ENCODE assay signal across 1 cellular context in the genomic region with DNA sequence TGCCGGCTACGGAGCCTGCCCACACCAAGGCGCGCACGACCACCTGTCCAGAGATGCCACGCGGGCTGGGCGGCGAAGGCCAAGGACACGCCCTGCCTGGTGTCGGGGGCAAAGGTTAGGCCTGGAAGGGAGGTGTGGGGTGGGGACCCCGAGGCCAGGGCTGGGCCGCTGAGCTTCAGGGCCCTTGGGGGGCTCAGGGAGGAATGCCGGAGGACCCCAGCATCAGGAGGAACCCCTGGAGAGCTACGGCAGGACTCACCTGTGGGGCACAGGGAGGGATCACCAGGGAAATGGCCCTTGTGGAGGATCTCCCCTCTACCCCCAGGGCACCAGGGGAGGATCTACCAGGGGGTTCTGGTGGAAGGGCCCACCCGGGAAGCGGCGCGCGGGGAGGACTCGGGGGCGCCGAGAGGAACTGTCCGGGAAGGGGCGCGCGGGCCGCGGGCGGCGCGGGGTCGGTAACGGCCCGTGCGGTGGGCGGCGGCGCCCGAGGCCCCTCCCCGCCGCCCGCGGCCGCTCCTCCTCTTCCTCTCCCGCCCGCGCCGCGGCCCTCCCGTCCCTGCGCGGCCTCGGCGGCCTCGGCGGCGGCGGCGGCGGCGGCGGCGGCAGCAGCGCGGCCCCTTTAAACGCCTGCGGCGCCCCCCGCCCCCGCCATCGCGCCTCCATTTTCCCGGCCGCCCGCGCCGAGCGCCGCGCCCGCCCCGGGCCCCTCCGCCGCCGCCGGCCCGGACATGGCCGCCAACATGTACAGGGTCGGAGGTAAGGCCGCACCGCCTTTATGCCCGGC.
TF ChIP-seq lines count a peak whose summit lies in the region.

A gene (plus strand): TSS at position 523 of the 787 bp plus-strand sequence. CDS start 209 bp downstream, at position 732.

TF ChIP-seq in HepG2, 621 proteins besides CTCF, POLR2A, EP300 and RAD21 (continued from another document and continues in another):
- TF ChIP-seq, protein P1, sequence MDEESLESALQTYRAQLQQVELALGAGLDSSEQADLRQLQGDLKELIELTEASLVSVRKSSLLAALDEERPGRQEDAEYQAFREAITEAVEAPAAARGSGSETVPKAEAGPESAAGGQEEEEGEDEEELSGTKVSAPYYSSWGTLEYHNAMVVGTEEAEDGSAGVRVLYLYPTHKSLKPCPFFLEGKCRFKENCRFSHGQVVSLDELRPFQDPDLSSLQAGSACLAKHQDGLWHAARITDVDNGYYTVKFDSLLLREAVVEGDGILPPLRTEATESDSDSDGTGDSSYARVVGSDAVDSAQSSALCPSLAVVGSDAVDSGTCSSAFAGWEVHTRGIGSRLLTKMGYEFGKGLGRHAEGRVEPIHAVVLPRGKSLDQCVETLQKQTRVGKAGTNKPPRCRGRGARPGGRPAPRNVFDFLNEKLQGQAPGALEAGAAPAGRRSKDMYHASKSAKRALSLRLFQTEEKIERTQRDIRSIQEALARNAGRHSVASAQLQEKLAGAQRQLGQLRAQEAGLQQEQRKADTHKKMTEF (CRISPR knock-in tag; IDR thresholded peaks at IDR 0.05) = peak; percentile 62; the same call in 1 of the 2 replicates
- TF ChIP-seq, protein P2, sequence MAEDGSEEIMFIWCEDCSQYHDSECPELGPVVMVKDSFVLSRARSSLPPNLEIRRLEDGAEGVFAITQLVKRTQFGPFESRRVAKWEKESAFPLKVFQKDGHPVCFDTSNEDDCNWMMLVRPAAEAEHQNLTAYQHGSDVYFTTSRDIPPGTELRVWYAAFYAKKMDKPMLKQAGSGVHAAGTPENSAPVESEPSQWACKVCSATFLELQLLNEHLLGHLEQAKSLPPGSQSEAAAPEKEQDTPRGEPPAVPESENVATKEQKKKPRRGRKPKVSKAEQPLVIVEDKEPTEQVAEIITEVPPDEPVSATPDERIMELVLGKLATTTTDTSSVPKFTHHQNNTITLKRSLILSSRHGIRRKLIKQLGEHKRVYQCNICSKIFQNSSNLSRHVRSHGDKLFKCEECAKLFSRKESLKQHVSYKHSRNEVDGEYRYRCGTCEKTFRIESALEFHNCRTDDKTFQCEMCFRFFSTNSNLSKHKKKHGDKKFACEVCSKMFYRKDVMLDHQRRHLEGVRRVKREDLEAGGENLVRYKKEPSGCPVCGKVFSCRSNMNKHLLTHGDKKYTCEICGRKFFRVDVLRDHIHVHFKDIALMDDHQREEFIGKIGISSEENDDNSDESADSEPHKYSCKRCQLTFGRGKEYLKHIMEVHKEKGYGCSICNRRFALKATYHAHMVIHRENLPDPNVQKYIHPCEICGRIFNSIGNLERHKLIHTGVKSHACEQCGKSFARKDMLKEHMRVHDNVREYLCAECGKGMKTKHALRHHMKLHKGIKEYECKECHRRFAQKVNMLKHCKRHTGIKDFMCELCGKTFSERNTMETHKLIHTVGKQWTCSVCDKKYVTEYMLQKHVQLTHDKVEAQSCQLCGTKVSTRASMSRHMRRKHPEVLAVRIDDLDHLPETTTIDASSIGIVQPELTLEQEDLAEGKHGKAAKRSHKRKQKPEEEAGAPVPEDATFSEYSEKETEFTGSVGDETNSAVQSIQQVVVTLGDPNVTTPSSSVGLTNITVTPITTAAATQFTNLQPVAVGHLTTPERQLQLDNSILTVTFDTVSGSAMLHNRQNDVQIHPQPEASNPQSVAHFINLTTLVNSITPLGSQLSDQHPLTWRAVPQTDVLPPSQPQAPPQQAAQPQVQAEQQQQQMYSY (CRISPR knock-in tag; IDR thresholded peaks at IDR 0.05) = no peak
- TF ChIP-seq ZSCAN21 (CRISPR knock-in tag; IDR thresholded peaks at IDR 0.05; ENCODE audit: borderline replicate concordance) (no peak; the same call in 1 of the 2 replicates), SAFB2 (CRISPR knock-in tag; IDR thresholded peaks at IDR 0.05; ENCODE audit: borderline replicate concordance, low read depth) (0 out of 2 replicates have a peak, but pooled peaks have one; percentile 46), ZFX (CRISPR knock-in tag; IDR thresholded peaks at IDR 0.05; ENCODE audit: low read depth) (peak; percentile 96), TBX2 (CRISPR knock-in tag; IDR thresholded peaks at IDR 0.05; ENCODE audit: borderline replicate concordance) (peak; percentile 75; the same call in 1 of the 2 replicates), MZF1 (CRISPR knock-in tag; IDR thresholded peaks at IDR 0.05; ENCODE audit: borderline replicate concordance) (no peak), ZNF260 (CRISPR knock-in tag; IDR thresholded peaks at IDR 0.05; ENCODE audit: borderline replicate concordance, low read depth) (0 out of 2 replicates have a peak, but pooled peaks have one; percentile 63), TP53 (CRISPR knock-in tag; conservative IDR thresholded peaks at IDR 0.05) (no peak), ZNF143 (CRISPR knock-in tag; IDR thresholded peaks at IDR 0.05) (no peak), FOXJ3 (CRISPR knock-in tag; IDR thresholded peaks at IDR 0.05; ENCODE audit: borderline replicate concordance) (no peak), ZNF230 (CRISPR knock-in tag; IDR thresholded peaks at IDR 0.05) (0 out of 2 replicates have a peak, but pooled peaks have one; percentile 74), YY1 (IDR thresholded peaks at IDR 0.05; ENCODE audit: insufficient read depth, insufficient replicate concordance, low read depth, low read length) (peak; percentile 56), TBP (CRISPR knock-in tag; IDR thresholded peaks at IDR 0.05) (no peak), SRSF1 (optimal IDR thresholded peaks at IDR 0.05; ENCODE audit: low read depth, low read length) (no peak), SAP130 (CRISPR knock-in tag; IDR thresholded peaks at IDR 0.05; ENCODE audit: low read depth) (peak; percentile 78), ZNF224 (CRISPR knock-in tag; IDR thresholded peaks at IDR 0.05) (no peak), TSC22D2 (CRISPR knock-in tag; IDR thresholded peaks at IDR 0.05; ENCODE audit: borderline replicate concordance) (peak; percentile 57; the same call in 1 of the 2 replicates), ATRX (CRISPR knock-in tag; IDR thresholded peaks at IDR 0.05; ENCODE audit: borderline replicate concordance) (no peak), ZBTB21 (CRISPR knock-in tag; IDR thresholded peaks at IDR 0.05) (no peak), ZNF644 (CRISPR knock-in tag; IDR thresholded peaks at IDR 0.05; ENCODE audit: low read depth) (no peak), ZNF30 (CRISPR knock-in tag; IDR thresholded peaks at IDR 0.05) (no peak), ZNF317 (CRISPR knock-in tag; IDR thresholded peaks at IDR 0.05) (0 out of 2 replicates have a peak, but pooled peaks have one; percentile 30), ZNF350 (CRISPR knock-in tag; IDR thresholded peaks at IDR 0.05; ENCODE audit: borderline replicate concordance, low read depth) (peak; percentile 65; the same call in 1 of the 2 replicates), TBX3 (IDR thresholded peaks at IDR 0.05; ENCODE audit: borderline replicate concordance) (no peak)
- TF ChIP-seq, protein P3, sequence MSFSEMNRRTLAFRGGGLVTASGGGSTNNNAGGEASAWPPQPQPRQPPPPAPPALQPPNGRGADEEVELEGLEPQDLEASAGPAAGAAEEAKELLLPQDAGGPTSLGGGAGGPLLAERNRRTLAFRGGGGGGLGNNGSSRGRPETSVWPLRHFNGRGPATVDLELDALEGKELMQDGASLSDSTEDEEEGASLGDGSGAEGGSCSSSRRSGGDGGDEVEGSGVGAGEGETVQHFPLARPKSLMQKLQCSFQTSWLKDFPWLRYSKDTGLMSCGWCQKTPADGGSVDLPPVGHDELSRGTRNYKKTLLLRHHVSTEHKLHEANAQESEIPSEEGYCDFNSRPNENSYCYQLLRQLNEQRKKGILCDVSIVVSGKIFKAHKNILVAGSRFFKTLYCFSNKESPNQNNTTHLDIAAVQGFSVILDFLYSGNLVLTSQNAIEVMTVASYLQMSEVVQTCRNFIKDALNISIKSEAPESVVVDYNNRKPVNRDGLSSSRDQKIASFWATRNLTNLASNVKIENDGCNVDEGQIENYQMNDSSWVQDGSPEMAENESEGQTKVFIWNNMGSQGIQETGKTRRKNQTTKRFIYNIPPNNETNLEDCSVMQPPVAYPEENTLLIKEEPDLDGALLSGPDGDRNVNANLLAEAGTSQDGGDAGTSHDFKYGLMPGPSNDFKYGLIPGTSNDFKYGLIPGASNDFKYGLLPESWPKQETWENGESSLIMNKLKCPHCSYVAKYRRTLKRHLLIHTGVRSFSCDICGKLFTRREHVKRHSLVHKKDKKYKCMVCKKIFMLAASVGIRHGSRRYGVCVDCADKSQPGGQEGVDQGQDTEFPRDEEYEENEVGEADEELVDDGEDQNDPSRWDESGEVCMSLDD (CRISPR knock-in tag; IDR thresholded peaks at IDR 0.05; ENCODE audit: borderline replicate concordance) = peak; percentile 61; the same call in 1 of the 2 replicates
- TF ChIP-seq, protein P4, sequence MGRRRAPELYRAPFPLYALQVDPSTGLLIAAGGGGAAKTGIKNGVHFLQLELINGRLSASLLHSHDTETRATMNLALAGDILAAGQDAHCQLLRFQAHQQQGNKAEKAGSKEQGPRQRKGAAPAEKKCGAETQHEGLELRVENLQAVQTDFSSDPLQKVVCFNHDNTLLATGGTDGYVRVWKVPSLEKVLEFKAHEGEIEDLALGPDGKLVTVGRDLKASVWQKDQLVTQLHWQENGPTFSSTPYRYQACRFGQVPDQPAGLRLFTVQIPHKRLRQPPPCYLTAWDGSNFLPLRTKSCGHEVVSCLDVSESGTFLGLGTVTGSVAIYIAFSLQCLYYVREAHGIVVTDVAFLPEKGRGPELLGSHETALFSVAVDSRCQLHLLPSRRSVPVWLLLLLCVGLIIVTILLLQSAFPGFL (CRISPR knock-in tag; IDR thresholded peaks at IDR 0.05) = no peak
- TF ChIP-seq, protein P5, sequence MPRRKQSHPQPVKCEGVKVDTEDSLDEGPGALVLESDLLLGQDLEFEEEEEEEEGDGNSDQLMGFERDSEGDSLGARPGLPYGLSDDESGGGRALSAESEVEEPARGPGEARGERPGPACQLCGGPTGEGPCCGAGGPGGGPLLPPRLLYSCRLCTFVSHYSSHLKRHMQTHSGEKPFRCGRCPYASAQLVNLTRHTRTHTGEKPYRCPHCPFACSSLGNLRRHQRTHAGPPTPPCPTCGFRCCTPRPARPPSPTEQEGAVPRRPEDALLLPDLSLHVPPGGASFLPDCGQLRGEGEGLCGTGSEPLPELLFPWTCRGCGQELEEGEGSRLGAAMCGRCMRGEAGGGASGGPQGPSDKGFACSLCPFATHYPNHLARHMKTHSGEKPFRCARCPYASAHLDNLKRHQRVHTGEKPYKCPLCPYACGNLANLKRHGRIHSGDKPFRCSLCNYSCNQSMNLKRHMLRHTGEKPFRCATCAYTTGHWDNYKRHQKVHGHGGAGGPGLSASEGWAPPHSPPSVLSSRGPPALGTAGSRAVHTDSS (CRISPR knock-in tag; conservative IDR thresholded peaks at IDR 0.05) = no peak
- TF ChIP-seq, protein P6, sequence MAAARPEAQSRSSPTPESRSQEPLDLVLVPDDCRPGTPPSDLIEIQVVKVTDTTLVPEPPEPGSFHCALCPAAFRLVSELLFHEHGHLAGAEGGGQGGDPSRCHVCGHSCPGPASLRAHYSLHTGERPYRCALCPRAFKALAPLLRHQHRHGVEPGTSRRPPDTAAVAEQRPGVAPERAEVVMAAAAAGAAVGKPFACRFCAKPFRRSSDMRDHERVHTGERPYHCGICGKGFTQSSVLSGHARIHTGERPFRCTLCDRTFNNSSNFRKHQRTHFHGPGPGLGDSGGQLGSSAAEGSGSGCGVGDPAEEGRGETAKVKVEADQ (CRISPR knock-in tag; IDR thresholded peaks at IDR 0.05; ENCODE audit: borderline replicate concordance) = no peak
- TF ChIP-seq, protein P7, sequence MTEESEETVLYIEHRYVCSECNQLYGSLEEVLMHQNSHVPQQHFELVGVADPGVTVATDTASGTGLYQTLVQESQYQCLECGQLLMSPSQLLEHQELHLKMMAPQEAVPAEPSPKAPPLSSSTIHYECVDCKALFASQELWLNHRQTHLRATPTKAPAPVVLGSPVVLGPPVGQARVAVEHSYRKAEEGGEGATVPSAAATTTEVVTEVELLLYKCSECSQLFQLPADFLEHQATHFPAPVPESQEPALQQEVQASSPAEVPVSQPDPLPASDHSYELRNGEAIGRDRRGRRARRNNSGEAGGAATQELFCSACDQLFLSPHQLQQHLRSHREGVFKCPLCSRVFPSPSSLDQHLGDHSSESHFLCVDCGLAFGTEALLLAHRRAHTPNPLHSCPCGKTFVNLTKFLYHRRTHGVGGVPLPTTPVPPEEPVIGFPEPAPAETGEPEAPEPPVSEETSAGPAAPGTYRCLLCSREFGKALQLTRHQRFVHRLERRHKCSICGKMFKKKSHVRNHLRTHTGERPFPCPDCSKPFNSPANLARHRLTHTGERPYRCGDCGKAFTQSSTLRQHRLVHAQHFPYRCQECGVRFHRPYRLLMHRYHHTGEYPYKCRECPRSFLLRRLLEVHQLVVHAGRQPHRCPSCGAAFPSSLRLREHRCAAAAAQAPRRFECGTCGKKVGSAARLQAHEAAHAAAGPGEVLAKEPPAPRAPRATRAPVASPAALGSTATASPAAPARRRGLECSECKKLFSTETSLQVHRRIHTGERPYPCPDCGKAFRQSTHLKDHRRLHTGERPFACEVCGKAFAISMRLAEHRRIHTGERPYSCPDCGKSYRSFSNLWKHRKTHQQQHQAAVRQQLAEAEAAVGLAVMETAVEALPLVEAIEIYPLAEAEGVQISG (CRISPR knock-in tag; IDR thresholded peaks at IDR 0.05) = peak; percentile 43
- TF ChIP-seq, protein P8, sequence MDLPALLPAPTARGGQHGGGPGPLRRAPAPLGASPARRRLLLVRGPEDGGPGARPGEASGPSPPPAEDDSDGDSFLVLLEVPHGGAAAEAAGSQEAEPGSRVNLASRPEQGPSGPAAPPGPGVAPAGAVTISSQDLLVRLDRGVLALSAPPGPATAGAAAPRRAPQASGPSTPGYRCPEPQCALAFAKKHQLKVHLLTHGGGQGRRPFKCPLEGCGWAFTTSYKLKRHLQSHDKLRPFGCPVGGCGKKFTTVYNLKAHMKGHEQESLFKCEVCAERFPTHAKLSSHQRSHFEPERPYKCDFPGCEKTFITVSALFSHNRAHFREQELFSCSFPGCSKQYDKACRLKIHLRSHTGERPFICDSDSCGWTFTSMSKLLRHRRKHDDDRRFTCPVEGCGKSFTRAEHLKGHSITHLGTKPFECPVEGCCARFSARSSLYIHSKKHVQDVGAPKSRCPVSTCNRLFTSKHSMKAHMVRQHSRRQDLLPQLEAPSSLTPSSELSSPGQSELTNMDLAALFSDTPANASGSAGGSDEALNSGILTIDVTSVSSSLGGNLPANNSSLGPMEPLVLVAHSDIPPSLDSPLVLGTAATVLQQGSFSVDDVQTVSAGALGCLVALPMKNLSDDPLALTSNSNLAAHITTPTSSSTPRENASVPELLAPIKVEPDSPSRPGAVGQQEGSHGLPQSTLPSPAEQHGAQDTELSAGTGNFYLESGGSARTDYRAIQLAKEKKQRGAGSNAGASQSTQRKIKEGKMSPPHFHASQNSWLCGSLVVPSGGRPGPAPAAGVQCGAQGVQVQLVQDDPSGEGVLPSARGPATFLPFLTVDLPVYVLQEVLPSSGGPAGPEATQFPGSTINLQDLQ (CRISPR knock-in tag; IDR thresholded peaks at IDR 0.05) = no peak
- TF ChIP-seq, protein P9, sequence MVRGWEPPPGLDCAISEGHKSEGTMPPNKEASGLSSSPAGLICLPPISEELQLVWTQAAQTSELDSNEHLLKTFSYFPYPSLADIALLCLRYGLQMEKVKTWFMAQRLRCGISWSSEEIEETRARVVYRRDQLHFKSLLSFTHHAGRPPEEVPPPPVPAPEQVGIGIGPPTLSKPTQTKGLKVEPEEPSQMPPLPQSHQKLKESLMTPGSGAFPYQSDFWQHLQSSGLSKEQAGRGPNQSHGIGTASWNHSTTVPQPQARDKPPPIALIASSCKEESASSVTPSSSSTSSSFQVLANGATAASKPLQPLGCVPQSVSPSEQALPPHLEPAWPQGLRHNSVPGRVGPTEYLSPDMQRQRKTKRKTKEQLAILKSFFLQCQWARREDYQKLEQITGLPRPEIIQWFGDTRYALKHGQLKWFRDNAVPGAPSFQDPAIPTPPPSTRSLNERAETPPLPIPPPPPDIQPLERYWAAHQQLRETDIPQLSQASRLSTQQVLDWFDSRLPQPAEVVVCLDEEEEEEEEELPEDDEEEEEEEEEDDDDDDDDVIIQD (CRISPR knock-in tag; IDR thresholded peaks at IDR 0.05; ENCODE audit: low read depth) = no peak
